Comparison of ENCODE assay signal across 2 cellular contexts in the genomic region with DNA sequence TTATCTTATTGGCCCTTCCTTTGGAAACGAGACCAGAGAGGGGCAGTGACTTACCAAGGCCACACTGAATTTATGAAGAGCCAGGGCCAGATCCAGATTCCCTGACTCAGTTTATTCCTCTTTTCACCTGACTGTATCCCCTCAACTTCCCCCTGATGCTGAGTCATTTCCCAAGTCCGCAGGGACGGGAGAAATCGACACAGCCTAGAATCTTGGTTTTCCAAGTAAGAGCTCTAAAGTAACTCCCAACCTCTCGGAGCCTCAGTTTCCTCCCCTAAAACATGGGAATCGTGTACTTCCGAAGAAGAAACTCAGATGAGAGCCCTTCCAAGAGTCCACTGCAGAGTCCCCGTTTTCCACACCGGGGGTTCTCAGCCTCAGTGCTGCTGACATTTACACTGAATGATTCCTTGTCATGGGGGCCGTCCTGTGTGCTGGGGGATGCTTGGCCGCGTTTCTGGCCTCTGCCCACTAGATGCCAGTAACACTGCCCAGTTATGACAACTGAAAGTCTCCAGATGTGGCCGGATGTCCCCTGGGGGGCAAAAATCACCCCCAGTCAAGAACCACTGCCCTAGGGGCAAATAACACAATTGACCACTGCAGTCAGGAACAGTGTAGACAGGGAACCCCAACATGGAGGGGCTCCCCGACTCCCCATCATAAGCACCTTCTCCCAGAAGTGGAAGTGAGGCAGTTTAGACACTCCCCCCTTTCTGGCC.
TF ChIP-seq lines count a peak whose summit lies in the region.

No MANE protein-coding gene starts in this region.

TF ChIP-seq in WTC11, 78 proteins besides CTCF, POLR2A, EP300 and RAD21 (continued from another document):
- TF ChIP-seq, protein P1, sequence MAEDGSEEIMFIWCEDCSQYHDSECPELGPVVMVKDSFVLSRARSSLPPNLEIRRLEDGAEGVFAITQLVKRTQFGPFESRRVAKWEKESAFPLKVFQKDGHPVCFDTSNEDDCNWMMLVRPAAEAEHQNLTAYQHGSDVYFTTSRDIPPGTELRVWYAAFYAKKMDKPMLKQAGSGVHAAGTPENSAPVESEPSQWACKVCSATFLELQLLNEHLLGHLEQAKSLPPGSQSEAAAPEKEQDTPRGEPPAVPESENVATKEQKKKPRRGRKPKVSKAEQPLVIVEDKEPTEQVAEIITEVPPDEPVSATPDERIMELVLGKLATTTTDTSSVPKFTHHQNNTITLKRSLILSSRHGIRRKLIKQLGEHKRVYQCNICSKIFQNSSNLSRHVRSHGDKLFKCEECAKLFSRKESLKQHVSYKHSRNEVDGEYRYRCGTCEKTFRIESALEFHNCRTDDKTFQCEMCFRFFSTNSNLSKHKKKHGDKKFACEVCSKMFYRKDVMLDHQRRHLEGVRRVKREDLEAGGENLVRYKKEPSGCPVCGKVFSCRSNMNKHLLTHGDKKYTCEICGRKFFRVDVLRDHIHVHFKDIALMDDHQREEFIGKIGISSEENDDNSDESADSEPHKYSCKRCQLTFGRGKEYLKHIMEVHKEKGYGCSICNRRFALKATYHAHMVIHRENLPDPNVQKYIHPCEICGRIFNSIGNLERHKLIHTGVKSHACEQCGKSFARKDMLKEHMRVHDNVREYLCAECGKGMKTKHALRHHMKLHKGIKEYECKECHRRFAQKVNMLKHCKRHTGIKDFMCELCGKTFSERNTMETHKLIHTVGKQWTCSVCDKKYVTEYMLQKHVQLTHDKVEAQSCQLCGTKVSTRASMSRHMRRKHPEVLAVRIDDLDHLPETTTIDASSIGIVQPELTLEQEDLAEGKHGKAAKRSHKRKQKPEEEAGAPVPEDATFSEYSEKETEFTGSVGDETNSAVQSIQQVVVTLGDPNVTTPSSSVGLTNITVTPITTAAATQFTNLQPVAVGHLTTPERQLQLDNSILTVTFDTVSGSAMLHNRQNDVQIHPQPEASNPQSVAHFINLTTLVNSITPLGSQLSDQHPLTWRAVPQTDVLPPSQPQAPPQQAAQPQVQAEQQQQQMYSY (CRISPR knock-in tag; IDR thresholded peaks at IDR 0.05), result no peak
- TF ChIP-seq, protein P2, sequence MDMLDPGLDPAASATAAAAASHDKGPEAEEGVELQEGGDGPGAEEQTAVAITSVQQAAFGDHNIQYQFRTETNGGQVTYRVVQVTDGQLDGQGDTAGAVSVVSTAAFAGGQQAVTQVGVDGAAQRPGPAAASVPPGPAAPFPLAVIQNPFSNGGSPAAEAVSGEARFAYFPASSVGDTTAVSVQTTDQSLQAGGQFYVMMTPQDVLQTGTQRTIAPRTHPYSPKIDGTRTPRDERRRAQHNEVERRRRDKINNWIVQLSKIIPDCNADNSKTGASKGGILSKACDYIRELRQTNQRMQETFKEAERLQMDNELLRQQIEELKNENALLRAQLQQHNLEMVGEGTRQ (CRISPR knock-in tag; IDR thresholded peaks at IDR 0.05), result no peak
- TF ChIP-seq, protein P3, sequence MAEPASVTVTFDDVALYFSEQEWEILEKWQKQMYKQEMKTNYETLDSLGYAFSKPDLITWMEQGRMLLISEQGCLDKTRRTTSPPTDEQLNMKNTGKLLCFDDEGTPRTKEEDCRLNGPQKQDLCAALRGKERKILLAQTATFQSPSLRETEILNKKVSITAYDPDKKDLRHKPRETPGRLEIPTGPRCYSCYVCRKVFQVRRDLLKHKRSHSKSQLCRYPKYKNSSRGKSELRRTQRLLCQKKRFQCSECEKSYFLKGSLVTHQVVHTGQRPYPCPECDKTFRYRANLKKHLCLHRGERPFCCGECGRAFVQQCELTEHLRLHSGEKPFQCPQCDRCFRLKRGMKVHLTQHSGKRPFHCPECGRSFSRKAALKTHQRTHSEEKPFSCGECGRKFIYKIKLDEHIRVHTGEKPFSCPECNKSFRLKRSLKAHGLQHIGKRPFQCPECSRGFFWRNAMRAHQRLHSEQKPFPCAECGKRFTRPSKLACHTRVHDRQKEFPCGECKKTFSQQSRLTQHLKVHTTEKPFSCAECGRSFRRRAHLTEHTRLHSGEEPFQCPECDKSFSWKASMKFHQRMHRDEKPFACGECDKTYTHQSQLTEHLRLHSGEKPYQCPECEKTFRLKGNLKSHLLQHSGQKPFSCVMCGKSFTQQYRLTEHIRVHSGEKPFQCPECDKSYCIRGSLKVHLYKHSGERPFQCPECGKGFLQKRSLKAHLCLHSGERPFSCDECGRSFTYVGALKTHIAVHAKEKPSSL (CRISPR knock-in tag; conservative IDR thresholded peaks at IDR 0.05), result no peak
- TF ChIP-seq ZBTB21 (CRISPR knock-in tag; IDR thresholded peaks at IDR 0.05; ENCODE audit: borderline replicate concordance), result no peak

TF ChIP-seq in liver, 16 proteins besides CTCF, POLR2A, EP300 and RAD21:
- TF ChIP-seq, protein P4, sequence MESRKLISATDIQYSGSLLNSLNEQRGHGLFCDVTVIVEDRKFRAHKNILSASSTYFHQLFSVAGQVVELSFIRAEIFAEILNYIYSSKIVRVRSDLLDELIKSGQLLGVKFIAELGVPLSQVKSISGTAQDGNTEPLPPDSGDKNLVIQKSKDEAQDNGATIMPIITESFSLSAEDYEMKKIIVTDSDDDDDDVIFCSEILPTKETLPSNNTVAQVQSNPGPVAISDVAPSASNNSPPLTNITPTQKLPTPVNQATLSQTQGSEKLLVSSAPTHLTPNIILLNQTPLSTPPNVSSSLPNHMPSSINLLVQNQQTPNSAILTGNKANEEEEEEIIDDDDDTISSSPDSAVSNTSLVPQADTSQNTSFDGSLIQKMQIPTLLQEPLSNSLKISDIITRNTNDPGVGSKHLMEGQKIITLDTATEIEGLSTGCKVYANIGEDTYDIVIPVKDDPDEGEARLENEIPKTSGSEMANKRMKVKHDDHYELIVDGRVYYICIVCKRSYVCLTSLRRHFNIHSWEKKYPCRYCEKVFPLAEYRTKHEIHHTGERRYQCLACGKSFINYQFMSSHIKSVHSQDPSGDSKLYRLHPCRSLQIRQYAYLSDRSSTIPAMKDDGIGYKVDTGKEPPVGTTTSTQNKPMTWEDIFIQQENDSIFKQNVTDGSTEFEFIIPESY (IDR thresholded peaks at IDR 0.05), result no peak
- TF ChIP-seq SP1 (IDR thresholded peaks at IDR 0.05) (no peak), HNF4A (conservative IDR thresholded peaks at IDR 0.05) (no peak), FOXA2 (IDR thresholded peaks at IDR 0.05) (no peak), NR2F2 (IDR thresholded peaks at IDR 0.05) (no peak), JUND (IDR thresholded peaks at IDR 0.05) (no peak), EGR1 (IDR thresholded peaks at IDR 0.05; ENCODE audit: low read depth in 2 of 2) (no peak), TAF1 (conservative IDR thresholded peaks at IDR 0.05) (no peak), HNF4G (IDR thresholded peaks at IDR 0.05) (no peak), YY1 (IDR thresholded peaks at IDR 0.05) (no peak)
- TF ChIP-seq, protein P5, sequence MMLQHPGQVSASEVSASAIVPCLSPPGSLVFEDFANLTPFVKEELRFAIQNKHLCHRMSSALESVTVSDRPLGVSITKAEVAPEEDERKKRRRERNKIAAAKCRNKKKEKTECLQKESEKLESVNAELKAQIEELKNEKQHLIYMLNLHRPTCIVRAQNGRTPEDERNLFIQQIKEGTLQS (IDR thresholded peaks at IDR 0.05), result no peak
- TF ChIP-seq, protein P6, sequence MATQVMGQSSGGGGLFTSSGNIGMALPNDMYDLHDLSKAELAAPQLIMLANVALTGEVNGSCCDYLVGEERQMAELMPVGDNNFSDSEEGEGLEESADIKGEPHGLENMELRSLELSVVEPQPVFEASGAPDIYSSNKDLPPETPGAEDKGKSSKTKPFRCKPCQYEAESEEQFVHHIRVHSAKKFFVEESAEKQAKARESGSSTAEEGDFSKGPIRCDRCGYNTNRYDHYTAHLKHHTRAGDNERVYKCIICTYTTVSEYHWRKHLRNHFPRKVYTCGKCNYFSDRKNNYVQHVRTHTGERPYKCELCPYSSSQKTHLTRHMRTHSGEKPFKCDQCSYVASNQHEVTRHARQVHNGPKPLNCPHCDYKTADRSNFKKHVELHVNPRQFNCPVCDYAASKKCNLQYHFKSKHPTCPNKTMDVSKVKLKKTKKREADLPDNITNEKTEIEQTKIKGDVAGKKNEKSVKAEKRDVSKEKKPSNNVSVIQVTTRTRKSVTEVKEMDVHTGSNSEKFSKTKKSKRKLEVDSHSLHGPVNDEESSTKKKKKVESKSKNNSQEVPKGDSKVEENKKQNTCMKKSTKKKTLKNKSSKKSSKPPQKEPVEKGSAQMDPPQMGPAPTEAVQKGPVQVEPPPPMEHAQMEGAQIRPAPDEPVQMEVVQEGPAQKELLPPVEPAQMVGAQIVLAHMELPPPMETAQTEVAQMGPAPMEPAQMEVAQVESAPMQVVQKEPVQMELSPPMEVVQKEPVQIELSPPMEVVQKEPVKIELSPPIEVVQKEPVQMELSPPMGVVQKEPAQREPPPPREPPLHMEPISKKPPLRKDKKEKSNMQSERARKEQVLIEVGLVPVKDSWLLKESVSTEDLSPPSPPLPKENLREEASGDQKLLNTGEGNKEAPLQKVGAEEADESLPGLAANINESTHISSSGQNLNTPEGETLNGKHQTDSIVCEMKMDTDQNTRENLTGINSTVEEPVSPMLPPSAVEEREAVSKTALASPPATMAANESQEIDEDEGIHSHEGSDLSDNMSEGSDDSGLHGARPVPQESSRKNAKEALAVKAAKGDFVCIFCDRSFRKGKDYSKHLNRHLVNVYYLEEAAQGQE (IDR thresholded peaks at IDR 0.05), result no peak
- TF ChIP-seq, protein P7, sequence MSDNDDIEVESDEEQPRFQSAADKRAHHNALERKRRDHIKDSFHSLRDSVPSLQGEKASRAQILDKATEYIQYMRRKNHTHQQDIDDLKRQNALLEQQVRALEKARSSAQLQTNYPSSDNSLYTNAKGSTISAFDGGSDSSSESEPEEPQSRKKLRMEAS (IDR thresholded peaks at IDR 0.05), result no peak
